ENCODE assay signal across 17 cellular contexts in the genomic region with DNA sequence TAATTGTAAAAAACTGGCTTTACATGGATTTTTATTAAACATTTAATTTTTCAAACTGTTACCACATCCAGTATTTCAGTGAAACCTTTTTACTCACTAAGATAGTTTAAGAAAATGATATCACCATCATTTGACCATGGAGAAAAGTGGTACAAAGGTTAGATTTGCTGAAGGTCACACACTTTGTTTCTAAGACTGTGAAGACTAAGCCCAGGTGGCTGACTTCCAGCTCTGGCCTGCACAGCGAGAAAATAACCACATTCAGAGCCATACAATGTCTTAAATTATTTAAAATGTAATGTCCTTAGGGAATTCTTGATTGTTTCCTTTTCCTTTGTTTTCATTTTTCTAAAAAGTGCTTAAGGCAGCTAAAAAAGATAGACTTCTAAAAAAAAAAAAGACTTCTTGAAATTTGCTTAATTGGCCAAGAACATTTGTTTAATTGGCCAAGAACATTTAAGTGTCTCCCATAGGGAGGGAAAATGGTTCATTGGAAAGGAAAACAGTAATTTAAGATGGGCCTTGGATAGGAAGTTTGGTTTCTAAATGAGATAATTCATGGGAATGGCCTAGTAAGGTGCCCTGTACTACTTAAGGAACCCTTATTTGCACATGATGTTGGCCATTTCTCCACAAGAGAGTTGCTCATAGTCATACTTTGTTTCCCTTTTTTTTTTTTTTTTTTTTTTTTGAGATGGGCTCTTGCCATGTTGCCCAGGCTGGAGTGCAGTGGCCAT. TPM values are rescaled to one million over a fixed set of nuclear protein-coding genes. Genes with fewer than 3 reads are reported as not detected.
DNase-seq lines count a peak whose midpoint lies in the region; TF ChIP-seq lines count a peak whose summit lies in the region.
"Had no signal": no experiment of that assay in that cellular context is flagged by ENCODE, and none has a peak within 500 bp of the region (broad histone marks: within the 10 kb centered on the region; RNA-seq: fewer than 3 reads in every experiment).

No MANE protein-coding gene starts in this region.

- no peaks in the 10 kb centered on the region for H3K9me3 Mint-ChIP-seq in nephron progenitor cell
- H3K9me3 Mint-ChIP-seq: CD4-positive, alpha-beta memory T cell; GM23338 had no signal

- intact Hi-C loops in ovary (cut with DNase I) = no loop called here
- intact Hi-C loops in head of caudate nucleus (cut with DNase I) = no loop called here

- H3K36me3 ChIP-seq in BLaER1 = no peaks in the 10 kb centered on the region
- H3K36me3 ChIP-seq in ovary = no peaks in the 10 kb centered on the region
- H3K36me3 ChIP-seq: Peyer's patch had no signal

- H3K4me3 Mint-ChIP-seq in nephron progenitor cell = no peak overlapping the region
- H3K4me3 Mint-ChIP-seq: CD4-positive, alpha-beta memory T cell; GM23338 had no signal

- H3K4me3 ChIP-seq in BLaER1 (no peak overlapping the region), astrocyte of the spinal cord (ENCODE audit: low read depth, low read length) (no peak overlapping the region), ovary (no peak overlapping the region)
- H3K4me3 ChIP-seq: GM23338, K562, Peyer's patch had no signal

- peak overlapping the region; percentile 43 for H3K4me2 ChIP-seq in BLaER1
- H3K4me2 ChIP-seq: GM23338 had no signal

- H3K27me3 Mint-ChIP-seq in nephron progenitor cell (ENCODE audit: low read depth, poor library complexity) = peaks cover 7% of the 10 kb centered on the region

- H3K9ac ChIP-seq in BLaER1 = no peak overlapping the region

- no peak for TF ChIP-seq POLR2A in ovary (IDR thresholded peaks at IDR 0.05)

- in situ Hi-C loops in astrocyte of the spinal cord (cut with HindIII; ENCODE audit: low sequenced_read_pairs) = no loop called here

- peaks cover 21% of the 10 kb centered on the region for H3K4me1 Mint-ChIP-seq in nephron progenitor cell

- H3K27ac ChIP-seq in BLaER1 = no peak overlapping the region
- peak overlapping the region in 1 of 2 donors; percentile 41 for H3K27ac ChIP-seq in ovary
- H3K27ac ChIP-seq: Peyer's patch had no signal

- peak; percentile 40 for DNase-seq in astrocyte of the spinal cord (ENCODE audit: low read depth, low spot score)
- DNase-seq in fibroblast of peridontal ligament (ENCODE audit: extremely low read depth) = peak; percentile 86
- DNase-seq in ovary = peak; percentile 41 to 79 (median 56)
- DNase-seq in stimulated activated CD4-positive, alpha-beta T cell treated with anti-CD3 and anti-CD28 coated beads, Interleukin-2, amount 100 ng/mL, for 24 hours = no peak
- no peak for DNase-seq in C1 segment of cervical spinal cord (lab: John Stamatoyannopoulos, UW)
- no peak for DNase-seq in nephron progenitor cell
- no peak for DNase-seq in head of caudate nucleus
- DNase-seq: CD4-positive, alpha-beta memory T cell; GF-D8; NCI-H1105; NCI-H1694 treated with DMSO at 0.1 percent for 48 hours; NCI-H510A; Peyer's patch; SHP77 treated with DMSO at 0.1 percent for 48 hours had no signal

- H3K9me3 ChIP-seq in BLaER1 (no peaks in the 10 kb centered on the region), ovary (no peaks in the 10 kb centered on the region)
- H3K9me3 ChIP-seq: Peyer's patch had no signal

- H4K20me1 ChIP-seq in BLaER1 = no peaks in the 10 kb centered on the region

- H3K36me3 Mint-ChIP-seq in nephron progenitor cell (ENCODE audit: low read depth) = no peaks in the 10 kb centered on the region
- H3K36me3 Mint-ChIP-seq: CD4-positive, alpha-beta memory T cell had no signal

- WGBS in ovary, 3 donors = 7 to 22% (median 9%) methylated on average over 1 of the region's 1 CpG

- H3K27ac Mint-ChIP-seq in nephron progenitor cell = no peak overlapping the region
- H3K27ac Mint-ChIP-seq: CD4-positive, alpha-beta memory T cell; GM23338 had no signal

- no peak for TF ChIP-seq EP300 in ovary (IDR thresholded peaks at IDR 0.05)

- TF ChIP-seq CTCF in astrocyte of the spinal cord (IDR thresholded peaks at IDR 0.05; ENCODE audit: low read depth, low read length) (no peak), ovary (IDR thresholded peaks at IDR 0.05) (no peak), nephron progenitor cell (IDR thresholded peaks at IDR 0.05) (no peak)

- H3K27me3 ChIP-seq in BLaER1 = no peaks in the 10 kb centered on the region
- H3K27me3 ChIP-seq in ovary = no peaks in the 10 kb centered on the region
- H3K27me3 ChIP-seq: Peyer's patch had no signal

- H3K4me1 ChIP-seq in BLaER1 (peaks cover 9% of the 10 kb centered on the region), ovary (ENCODE audit: insufficient read depth) (peaks cover 5% of the 10 kb centered on the region)
- H3K4me1 ChIP-seq: Peyer's patch had no signal

RNA-seq across cellular contexts. Expression of a gene that starts 45.2 kb away (rescaled TPM):
- 10 to 100 TPM in 4 of 7 donors, 1 to 10 TPM in 3; 5.4 to 34.5 (median 12.5) TPM for total RNA-seq in ovary
- 10 to 100 TPM; 11.7 to 24.5 TPM for polyA plus RNA-seq in ovary
- polyA plus RNA-seq: K562 had no signal

Comparison
In these comparisons a context has a peak if more than half of its experiments do, and no peak if none do; other contexts are left out.
1. DNase-seq: peak in astrocyte of the spinal cord (single experiment), fibroblast of peridontal ligament (single experiment) and ovary (5 of 5); none in stimulated activated CD4-positive, alpha-beta T cell treated with anti-CD3 and anti-CD28 coated beads, Interleukin-2, amount 100 ng/mL, for 24 hours (0 of 2), C1 segment of cervical spinal cord (0 of 14), nephron progenitor cell (single experiment) and head of caudate nucleus (0 of 42).